In genomic region chr1:211551628-211552465, GRCh38 we compare ENCODE assay signal across 2 cellular contexts.
TF ChIP-seq lines count a peak whose summit lies in the region.

No MANE protein-coding gene starts in this region.

TF ChIP-seq in HepG2, 621 proteins besides CTCF, POLR2A, EP300 and RAD21 (continues in another document):
- TF ChIP-seq ZNF317 (CRISPR knock-in tag; IDR thresholded peaks at IDR 0.05) = no peak
- TF ChIP-seq CEBPZ (IDR thresholded peaks at IDR 0.05; ENCODE audit: low read length) = no peak
- no peak for TF ChIP-seq ZBTB46 (CRISPR knock-in tag; IDR thresholded peaks at IDR 0.05; ENCODE audit: borderline replicate concordance)
- TF ChIP-seq XRCC5 (optimal IDR thresholded peaks at IDR 0.05; ENCODE audit: low read length) = no peak
- TF ChIP-seq KMT2A (CRISPR knock-in tag; IDR thresholded peaks at IDR 0.05) = no peak
- no peak for TF ChIP-seq ZNF407 (CRISPR knock-in tag; IDR thresholded peaks at IDR 0.05; ENCODE audit: not compliant biosample characterization)
- no peak for TF ChIP-seq ZBTB44 (CRISPR knock-in tag; IDR thresholded peaks at IDR 0.05)

TF ChIP-seq in HEK293T, 16 proteins besides CTCF, POLR2A, EP300 and RAD21:
- no peak for TF ChIP-seq FOXM1 (IDR thresholded peaks at IDR 0.05; ENCODE audit: borderline replicate concordance)
- TF ChIP-seq CTBP1 (IDR thresholded peaks at IDR 0.05; ENCODE audit: borderline replicate concordance) = no peak
- no peak for TF ChIP-seq ELF4 (IDR thresholded peaks at IDR 0.05)
- no peak for TF ChIP-seq TARDBP (IDR thresholded peaks at IDR 0.05)
- no peak for TF ChIP-seq SP1 (IDR thresholded peaks at IDR 0.05)
- no peak for TF ChIP-seq NFRKB (IDR thresholded peaks at IDR 0.05)
- TF ChIP-seq BHLHE40 (IDR thresholded peaks at IDR 0.05; ENCODE audit: borderline replicate concordance) = no peak
- TF ChIP-seq ZNF384 (IDR thresholded peaks at IDR 0.05) = no peak
- no peak for TF ChIP-seq FOXA1 (IDR thresholded peaks at IDR 0.05)
- TF ChIP-seq FOXK2 (IDR thresholded peaks at IDR 0.05) = no peak
- TF ChIP-seq LEF1 (IDR thresholded peaks at IDR 0.05; ENCODE audit: borderline replicate concordance) = no peak
- TF ChIP-seq PKNOX1 (IDR thresholded peaks at IDR 0.05) = no peak
- TF ChIP-seq SUZ12 (IDR thresholded peaks at IDR 0.05) = no peak
- no peak for TF ChIP-seq L3MBTL2 (conservative IDR thresholded peaks at IDR 0.05)
- TF ChIP-seq HDGF (IDR thresholded peaks at IDR 0.05; ENCODE audit: borderline replicate concordance) = no peak
- no peak for TF ChIP-seq ARNT (IDR thresholded peaks at IDR 0.05)
